29 cellular contexts compared by ENCODE assay signal in the genomic region with DNA sequence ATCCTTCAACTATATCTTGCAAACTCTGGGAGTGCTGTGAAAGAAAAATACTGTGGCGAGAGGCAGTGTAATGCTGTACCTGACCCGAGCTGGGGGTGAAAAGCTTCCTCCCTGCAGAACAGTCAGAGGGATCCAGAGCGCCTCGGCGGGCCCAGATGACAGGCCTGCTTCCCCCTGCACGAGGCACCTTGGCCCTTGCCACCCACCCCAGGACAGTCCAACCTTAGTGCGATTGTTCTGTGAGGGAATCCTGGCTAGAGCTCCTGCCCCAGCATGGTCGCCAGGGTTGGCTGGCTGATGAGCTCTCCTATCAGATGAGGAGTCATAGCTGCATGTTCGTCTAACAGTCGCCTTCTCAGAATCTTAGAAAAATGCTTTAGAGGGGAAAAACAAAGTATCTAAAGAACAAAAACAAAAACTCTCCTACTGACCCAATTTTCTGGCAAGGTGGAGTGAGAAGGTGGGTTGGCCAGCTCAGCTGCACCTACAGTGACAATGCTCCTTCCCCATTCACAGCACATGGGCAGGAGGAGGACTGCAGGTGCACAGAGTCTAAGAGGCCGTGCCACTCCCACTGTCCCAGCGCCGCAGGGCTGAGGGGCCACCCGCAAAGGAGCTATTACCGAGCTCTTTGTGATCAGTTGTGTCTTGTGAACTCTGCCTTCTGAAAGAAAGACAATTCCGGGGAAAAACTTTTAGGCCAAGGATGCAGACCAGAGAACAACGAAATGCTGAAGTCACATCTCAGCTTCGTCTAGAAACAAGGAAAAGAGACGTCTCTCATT. TPM values are rescaled to one million over a fixed set of nuclear protein-coding genes. Genes with fewer than 3 reads are reported as not detected.
DNase-seq lines count a peak whose midpoint lies in the region; ATAC-seq, FAIRE-seq and TF ChIP-seq lines count a peak whose summit lies in the region.
"Had no signal": no experiment of that assay in that cellular context is flagged by ENCODE, and none has a peak within 500 bp of the region (broad histone marks: within the 10 kb centered on the region; RNA-seq: fewer than 3 reads in every experiment).

No MANE protein-coding gene starts in this region.

- H3K4me3 Mint-ChIP-seq in chondrocyte (ENCODE audit: unreplicated experiment): no peak overlapping the region
- H3K4me3 Mint-ChIP-seq: CD4-positive, alpha-beta memory T cell; CD4-positive, CD25-positive, alpha-beta regulatory T cell; CD8-positive, alpha-beta memory T cell had no signal

- no peaks in the 10 kb centered on the region for H3K9me3 ChIP-seq in mucosa of descending colon
- H3K9me3 ChIP-seq: BE2C had no signal

- FAIRE-seq in bronchial epithelial cell (lab: Jason Lieb, UNC): peak; percentile 81
- FAIRE-seq: A204.1, GM12878, GM12892, GM18507 had no signal

- peaks cover 20% of the 10 kb centered on the region for H3K27me3 Mint-ChIP-seq in chondrocyte (ENCODE audit: low read depth)

- H3K4me1 ChIP-seq in mucosa of descending colon (ENCODE audit: low read depth): no peaks in the 10 kb centered on the region
- H3K4me1 ChIP-seq: BE2C, BLaER1 had no signal

- H3K36me3 ChIP-seq in bronchial epithelial cell (ENCODE audit: control insufficient read depth, insufficient read depth, low read length): no peaks in the 10 kb centered on the region
- no peaks in the 10 kb centered on the region for H3K36me3 ChIP-seq in mucosa of descending colon (ENCODE audit: low read depth)
- H3K36me3 ChIP-seq: BE2C, BLaER1 had no signal

- DNase-seq in bronchial epithelial cell (ENCODE audit: low read depth) (no peak), islet precursor cell (peak; percentile 32), chondrocyte (ENCODE audit: low spot score) (no peak), mucosa of descending colon (no peak)
- DNase-seq in stimulated activated CD4-positive, alpha-beta T cell treated with anti-CD3 and anti-CD28 coated beads, Interleukin-1b, Interleukin-23, amount 100 ng/mL, for 48 hours: no peak
- DNase-seq: 8988T; ACHN; BE2C; C1 segment of cervical spinal cord; CD4-positive, alpha-beta memory T cell; CD4-positive, CD25-positive, alpha-beta regulatory T cell; CD8-positive, alpha-beta memory T cell; COR-L47; DMS 273 treated with DMSO at 0.1 percent for 48 hours; DMS153; DMS53; DMS79; DND-41; EL; GDM1 had no signal

- no peaks in the 10 kb centered on the region for H3K27me3 ChIP-seq in bronchial epithelial cell (ENCODE audit: control insufficient read depth, insufficient read depth, low read length)
- H3K27me3 ChIP-seq: BLaER1 had no signal

- no peak for ATAC-seq in mucosa of descending colon
- ATAC-seq: GM12878 had no signal

- no peaks in the 10 kb centered on the region for H3K9me3 Mint-ChIP-seq in chondrocyte (ENCODE audit: low read depth)
- H3K9me3 Mint-ChIP-seq: CD8-positive, alpha-beta memory T cell had no signal

- TF ChIP-seq CTCF in bronchial epithelial cell (IDR thresholded peaks at IDR 0.05; ENCODE audit: insufficient read depth, low read length, severe bottlenecking) (no peak), chondrocyte (IDR thresholded peaks at IDR 0.05) (no peak), mucosa of descending colon (IDR thresholded peaks at IDR 0.05) (no peak)

- no peaks in the 10 kb centered on the region for H3K36me3 Mint-ChIP-seq in chondrocyte (ENCODE audit: low read depth)
- H3K36me3 Mint-ChIP-seq: CD14-positive monocyte; CD4-positive, alpha-beta memory T cell; CD4-positive, CD25-positive, alpha-beta regulatory T cell; CD8-positive, alpha-beta memory T cell had no signal

- H3K4me3 ChIP-seq in bronchial epithelial cell (ENCODE audit: low read depth, low read length) (no peak overlapping the region), mucosa of descending colon (no peak overlapping the region)
- H3K4me3 ChIP-seq: BLaER1, GM12878 had no signal

- H3K4me1 Mint-ChIP-seq in chondrocyte (ENCODE audit: low read depth): no peaks in the 10 kb centered on the region
- H3K4me1 Mint-ChIP-seq: CD14-positive monocyte; CD4-positive, alpha-beta memory T cell; CD4-positive, CD25-positive, alpha-beta regulatory T cell; CD8-positive, alpha-beta memory T cell had no signal

- intact Hi-C loops in mucosa of descending colon (cut with DNase I, micrococcal nuclease): no loop called here

- H3K27ac Mint-ChIP-seq in chondrocyte (ENCODE audit: unreplicated experiment): no peak overlapping the region
- H3K27ac Mint-ChIP-seq: CD4-positive, alpha-beta memory T cell; CD4-positive, CD25-positive, alpha-beta regulatory T cell; CD8-positive, alpha-beta memory T cell had no signal

RNA-seq across cellular contexts. Expression of gene GPR6, which starts 28.6 kb away (rescaled TPM):
- not detected in 2 replicates for total RNA-seq in bronchial epithelial cell
- not detected in 3 replicates for total RNA-seq in chondrocyte
- total RNA-seq in mucosa of descending colon: not detected
- total RNA-seq: A673; CD4-positive, alpha-beta memory T cell; CD4-positive, CD25-positive, alpha-beta regulatory T cell; CD8-positive, alpha-beta memory T cell; Daoy; G401; GM12878 had no signal
